ENCODE assay signal across 8 cellular contexts in genomic region chr1:26602378-26602959, GRCh38.
DNase-seq lines count a peak whose midpoint lies in the region; TF ChIP-seq lines count a peak whose summit lies in the region.

No MANE protein-coding gene starts in this region.

- H3K9me3 ChIP-seq in OCI-LY3 (ENCODE audit: insufficient read depth, low read length) (no peaks in the 10 kb centered on the region), mammary epithelial cell (replicated peaks; ENCODE audit: insufficient read depth, low read length) (no peaks in the 10 kb centered on the region), transverse colon (no peaks in the 10 kb centered on the region)

- no peaks in the 10 kb centered on the region for H4K20me1 ChIP-seq in KMS-11 (ENCODE audit: insufficient read depth)
- H4K20me1 ChIP-seq in OCI-LY3 (ENCODE audit: insufficient read depth, low read length) = no peaks in the 10 kb centered on the region
- H4K20me1 ChIP-seq in mammary epithelial cell (ENCODE audit: insufficient read depth, low read length) = no peaks in the 10 kb centered on the region

- intact Hi-C loops in mammary epithelial cell (cut with micrococcal nuclease) (loop anchor here (1.0 kb wide), 4 partner anchors 75 to 276 kb away; no protein-coding TSS in a partner anchor), transverse colon (cut with DNase I; ENCODE audit: low total_unique reads) (loop anchor here (1.0 to 10.0 kb wide), 3 partner anchors 75 to 272 kb away; no protein-coding TSS in a partner anchor)

- DNase-seq in activated T-cell treated with anti-CD3 and anti-CD28 coated beads for 24 hours (ENCODE audit: low read depth) (peak; percentile 34), mammary epithelial cell (peak; percentile 48), left kidney (ENCODE audit: low read depth, low spot score) (peak; percentile 85), transverse colon (peak; percentile 22), GM19238 (ENCODE audit: insufficient read length, low spot score) (no peak)
- DNase-seq in activated T-cell treated with anti-CD3 and anti-CD28 coated beads, Interleukin-2, amount 50 U/mL, for 48 hours = no peak

- H2AFZ ChIP-seq in KMS-11 (ENCODE audit: low read depth) = no peak overlapping the region
- no peak overlapping the region for H2AFZ ChIP-seq in OCI-LY3 (ENCODE audit: low read depth, low read length)
- H2AFZ ChIP-seq in mammary epithelial cell (ENCODE audit: low read depth, low read length) = no peak overlapping the region

- TF ChIP-seq EP300 in transverse colon (IDR thresholded peaks at IDR 0.05; ENCODE audit: low read depth) = no peak

- CTCF ChIA-PET in mammary epithelial cell (lab: Charles Lee; ENCODE audit: low non-redundant PET) = interaction anchor here (0.5 to 1.0 kb wide), 8 partner anchors 14 to 186 kb away, joined by 3 to 6 read pairs (median 4); no protein-coding TSS in a partner anchor

- H3K4me3 ChIP-seq in KMS-11 (IDR thresholded peaks at IDR 0.05; ENCODE audit: insufficient read depth, low read depth, low read length) = no peak overlapping the region
- H3K4me3 ChIP-seq in OCI-LY3 (ENCODE audit: low read length) = no peak overlapping the region
- H3K4me3 ChIP-seq in mammary epithelial cell (replicated peaks in 1 of 3; ENCODE audit: insufficient read depth in 1 of 3, low read depth in 2 of 3, low read length in 3 of 3) = no peak overlapping the region
- no peak overlapping the region for H3K4me3 ChIP-seq in transverse colon

- 0% methylated on average over 2 of the region's 2 CpGs for WGBS in mammary epithelial cell (ENCODE audit: low coverage, missing lambda C conversion rate)
- WGBS in transverse colon (ENCODE audit: low coverage in 1 of 2), 2 donors = 0% methylated on average over 2 of the region's 2 CpGs

- peaks cover 8% of the 10 kb centered on the region for H3K4me1 ChIP-seq in KMS-11 (ENCODE audit: low read depth, poor library complexity, severe bottlenecking)
- H3K4me1 ChIP-seq in OCI-LY3 (ENCODE audit: low read length) = peaks cover 17% of the 10 kb centered on the region
- no peaks in the 10 kb centered on the region for H3K4me1 ChIP-seq in mammary epithelial cell (ENCODE audit: insufficient read depth, low read length)
- H3K4me1 ChIP-seq in transverse colon = peaks cover 0 to 8% (median 2%) of the 10 kb centered on the region in 4 donors

- H3K27ac ChIP-seq in KMS-11 = no peak overlapping the region
- no peak overlapping the region for H3K27ac ChIP-seq in OCI-LY3 (ENCODE audit: low read length)
- no peak overlapping the region for H3K27ac ChIP-seq in mammary epithelial cell (ENCODE audit: insufficient read depth, low read depth, low read length)
- H3K27ac ChIP-seq in transverse colon = no peak overlapping the region

- H3K36me3 ChIP-seq in KMS-11 (ENCODE audit: insufficient read depth) (no peaks in the 10 kb centered on the region), OCI-LY3 (replicated peaks; ENCODE audit: low read depth, low read length) (no peaks in the 10 kb centered on the region), mammary epithelial cell (ENCODE audit: insufficient read depth, low read length) (no peaks in the 10 kb centered on the region), transverse colon (no peaks in the 10 kb centered on the region)

- H3K27me3 ChIP-seq in KMS-11 (ENCODE audit: insufficient read depth, low read depth) (peaks cover 8% of the 10 kb centered on the region; the same call in 1 of the 2 replicates), OCI-LY3 (ENCODE audit: low read depth, low read length) (no peaks in the 10 kb centered on the region), mammary epithelial cell (ENCODE audit: insufficient read depth, low read length) (no peaks in the 10 kb centered on the region), transverse colon (no peaks in the 10 kb centered on the region)

- no TSS peak for BruUV-seq in mammary epithelial cell (replicated peaks; lab: Mats Ljungman, UMichigan)

- TF ChIP-seq CTCF in KMS-11 (conservative IDR thresholded peaks at IDR 0.05; ENCODE audit: low read depth, low read length) (peak; percentile 92), OCI-LY3 (IDR thresholded peaks at IDR 0.05; ENCODE audit: low read depth, low read length) (peak; percentile 83), mammary epithelial cell (conservative IDR thresholded peaks at IDR 0.05 in 1 of 2, IDR thresholded peaks at IDR 0.05 in 1 of 2; ENCODE audit: extremely low read depth in 1 of 2, insufficient read depth in 1 of 2, low read depth in 1 of 2, low read length in 2 of 2) (peak; percentile 81 to 82), transverse colon (IDR thresholded peaks at IDR 0.05) (peak; percentile 83 to 97 (median 87))

- H3K9ac ChIP-seq in KMS-11 (no peak overlapping the region), OCI-LY3 (ENCODE audit: low read length) (no peak overlapping the region), mammary epithelial cell (ENCODE audit: insufficient read depth, low read length) (no peak overlapping the region)

- H3K4me2 ChIP-seq in KMS-11 (no peak overlapping the region), OCI-LY3 (ENCODE audit: low read length) (0 out of 2 replicates have a peak overlapping the region, but pooled peaks have one; percentile 15), mammary epithelial cell (ENCODE audit: insufficient read depth, low read depth, low read length) (no peak overlapping the region)

- H3K79me2 ChIP-seq in KMS-11 (ENCODE audit: insufficient read depth, low read depth) (no peaks in the 10 kb centered on the region), OCI-LY3 (ENCODE audit: low read length) (no peaks in the 10 kb centered on the region), mammary epithelial cell (ENCODE audit: insufficient read depth, low read length) (no peaks in the 10 kb centered on the region)

- dilution Hi-C loops in mammary epithelial cell (cut with HindIII; ENCODE audit: low sequenced_read_pairs) = loop anchor here (5.0 kb wide), 2 partner anchors 185 to 285 kb away; partner anchors contain the start of gene PIGV

- TF ChIP-seq POLR2A in transverse colon (IDR thresholded peaks at IDR 0.05) = no peak

- in situ Hi-C loops in mammary epithelial cell (cut with MboI; ENCODE audit: low sequenced_read_pairs in 2 of 2) (loop anchor here (10.0 kb wide), 2 partner anchors 192 to 282 kb away; no protein-coding TSS in a partner anchor), transverse colon (cut with MboI; ENCODE audit: low pct_ligation_motif_present in 1 of 4, low pct_unique_long_range_greater_than_20kb in 1 of 4, low sequenced_read_pairs in 3 of 4) (loop anchor here in 1 of 4 donors (10.0 kb wide), 1 partner anchor 192 kb away; no protein-coding TSS in a partner anchor)

Comparison
In these comparisons a context has a peak if more than half of its experiments do, and no peak if none do; other contexts are left out.
1. DNase-seq: peak in activated T-cell treated with anti-CD3 and anti-CD28 coated beads for 24 hours (single experiment), mammary epithelial cell (single experiment), left kidney (single experiment) and transverse colon (single experiment); none in activated T-cell treated with anti-CD3 and anti-CD28 coated beads, Interleukin-2, amount 50 U/mL, for 48 hours (0 of 2) and GM19238 (single experiment).
2. Peak in every context shown above with its lines, with median percentiles within 50 percentile points of each other: CTCF ChIP-seq.